Comparison of ENCODE assay signal across 8 cellular contexts in genomic region chr1:11806307-11806936, GRCh38. TPM values are rescaled to one million over a fixed set of nuclear protein-coding genes. Genes with fewer than 3 reads are reported as not detected.
DNase-seq lines count a peak whose midpoint lies in the region; ATAC-seq, FAIRE-seq and TF ChIP-seq lines count a peak whose summit lies in the region.

No MANE protein-coding gene starts in this region.

- CTCF ChIA-PET in BJ (lab: Yijun Ruan, JAX), result interaction anchor here (0.7 to 1.2 kb wide), 5 partner anchors 21 to 163 kb away, joined by 3 to 5 read pairs (median 3); no protein-coding TSS in a partner anchor

- H3K4me3 Mint-ChIP-seq in effector memory CD8-positive, alpha-beta T cell, result peak overlapping the region; percentile 92 to 96

- no peaks in the 10 kb centered on the region for H3K27me3 Mint-ChIP-seq in effector memory CD8-positive, alpha-beta T cell

- peaks cover 46 to 53% of the 10 kb centered on the region in 2 donors for H3K4me1 Mint-ChIP-seq in effector memory CD8-positive, alpha-beta T cell (ENCODE audit: low read depth in 2 of 2)

- H3K9me3 Mint-ChIP-seq in effector memory CD8-positive, alpha-beta T cell, result no peaks in the 10 kb centered on the region

- TF ChIP-seq POLR2A in Peyer's patch (IDR thresholded peaks at IDR 0.05), result no peak

- TF ChIP-seq CTCF in BJ (IDR thresholded peaks at IDR 0.05; ENCODE audit: insufficient read depth, low read depth, low read length) (no peak), Peyer's patch (IDR thresholded peaks at IDR 0.05) (no peak)

- H3K9me3 ChIP-seq in Peyer's patch, result no peaks in the 10 kb centered on the region

- peaks cover 25% of the 10 kb centered on the region for H3K36me3 Mint-ChIP-seq in effector memory CD8-positive, alpha-beta T cell (ENCODE audit: insufficient read depth)

- H3K27ac Mint-ChIP-seq in effector memory CD8-positive, alpha-beta T cell, result peak overlapping the region; percentile 92 to 94

- POLR2A ChIA-PET in BJ (lab: Charles Lee), result interaction anchor here (0.7 kb wide), 1 partner anchor 16 kb away, joined by 12 read pairs; no protein-coding TSS in a partner anchor

- H3K36me3 ChIP-seq in BJ (ENCODE audit: control insufficient read depth, insufficient read depth, low read length) (peaks cover 2% of the 10 kb centered on the region), Peyer's patch (peaks cover 0 to 21% (median 0%) of the 10 kb centered on the region in 3 donors)

- H3K27me3 ChIP-seq in BJ (ENCODE audit: control insufficient read depth, insufficient read depth, low read length), result no peaks in the 10 kb centered on the region
- no peaks in the 10 kb centered on the region for H3K27me3 ChIP-seq in Peyer's patch

- DNase-seq in BJ (ENCODE audit: low read depth) (no peak), Peyer's patch (no peak), midbrain (lab: John Stamatoyannopoulos, UW) (peak; percentile 30), urothelium cell line (ENCODE audit: low spot score) (peak; percentile 82), SHP77 treated with DMSO at 0.1 percent for 48 hours (lab: John Stamatoyannopoulos, UW) (no peak)
- DNase-seq in effector memory CD8-positive, alpha-beta T cell, result no peak

- H3K27ac ChIP-seq in Peyer's patch, result peak overlapping the region; percentile 85 to 98 (median 92)

- H3K4me3 ChIP-seq in BJ (ENCODE audit: low read depth, low read length) (peak overlapping the region; percentile 75), Peyer's patch (peak overlapping the region; percentile 71 to 83 (median 78))

- FAIRE-seq in urothelium cell line (lab: Jason Lieb, UNC), result no peak

- ATAC-seq in GM18858 (IDR thresholded peaks at IDR 0.05; ENCODE audit: unreplicated experiment) (peak; percentile 25), HG03025 (IDR thresholded peaks at IDR 0.05; ENCODE audit: low FRiP score, unreplicated experiment) (peak; percentile 39)
- ATAC-seq in effector memory CD8-positive, alpha-beta T cell (replicated peaks), result peak; percentile 60

- H3K4me1 ChIP-seq in Peyer's patch, result peaks cover 3 to 45% (median 25%) of the 10 kb centered on the region in 4 donors

RNA-seq across cellular contexts. Expression of gene CLCN6, which starts 0.4 kb away (rescaled TPM):
- 5.4 and 6.1 TPM in 2 replicates for polyA plus RNA-seq in BJ (2011; rRNA removed)
- 5.8 and 6.2 TPM in 2 replicates for polyA minus RNA-seq in BJ (2011; rRNA and poly(A)+ RNA removed)
- 10 to 100 TPM; 28.4 to 63.7 (median 30.2) TPM for total RNA-seq in Peyer's patch

RNA-seq across cellular contexts. Expression of gene MTHFR, which starts 0.7 kb away (rescaled TPM):
- 7.5 and 8.4 TPM in 2 replicates for polyA plus RNA-seq in BJ (2011; rRNA removed)
- 15.2 and 20.0 TPM in 2 replicates for polyA minus RNA-seq in BJ (2011; rRNA and poly(A)+ RNA removed)
- total RNA-seq in Peyer's patch, result 100 to 1,000 TPM in 1 of 4 donors, 10 to 100 TPM in 3; 82.0 to 130 (median 87.3) TPM

RNA-seq across cellular contexts. Expression of gene NPPA, which starts 41.2 kb away (rescaled TPM):
- not detected in 2 replicates for polyA plus RNA-seq in BJ (2011; rRNA removed)
- polyA minus RNA-seq in BJ (2011; rRNA and poly(A)+ RNA removed), result not detected in 2 replicates
- total RNA-seq in Peyer's patch, result not detected

RNA-seq across cellular contexts. Expression of gene C1orf167, which starts 44.4 kb away (rescaled TPM):
- 0.48 and 0.54 TPM in 2 replicates for polyA plus RNA-seq in BJ (2011; rRNA removed)
- polyA minus RNA-seq in BJ (2011; rRNA and poly(A)+ RNA removed), result not detected in 2 replicates
- total RNA-seq in Peyer's patch, result not detected

RNA-seq across cellular contexts. Expression of gene NPPB, which starts 52.3 kb away (rescaled TPM):
- polyA plus RNA-seq in BJ (2011; rRNA removed), result 0.12 and 0.38 TPM in 2 replicates
- polyA minus RNA-seq in BJ (2011; rRNA and poly(A)+ RNA removed), result not detected in 2 replicates
- not detected for total RNA-seq in Peyer's patch

Comparison
In these comparisons a context has a peak if more than half of its experiments do, and no peak if none do; other contexts are left out.
1. DNase-seq: peak in midbrain (single experiment) and urothelium cell line (single experiment); none in BJ (single experiment), Peyer's patch (0 of 3), effector memory CD8-positive, alpha-beta T cell (0 of 3) and SHP77 treated with DMSO at 0.1 percent for 48 hours (single experiment).
2. Peak in every context shown above with its lines, with median percentiles within 50 percentile points of each other: ATAC-seq.